1 cellular context compared by ENCODE assay signal in genomic region chr2:6914829-6915228, GRCh38.
TF ChIP-seq lines count a peak whose summit lies in the region.

No MANE protein-coding gene starts in this region.

TF ChIP-seq in IMR-90, 13 proteins besides CTCF, POLR2A, EP300 and RAD21:
- TF ChIP-seq NFE2L2 (IDR thresholded peaks at IDR 0.05; ENCODE audit: low read depth, low read length) (no peak), MXI1 (IDR thresholded peaks at IDR 0.05; ENCODE audit: borderline replicate concordance, low read depth, low read length) (no peak), FOS (IDR thresholded peaks at IDR 0.05; ENCODE audit: low read depth, low read length) (no peak), RCOR1 (IDR thresholded peaks at IDR 0.05; ENCODE audit: insufficient replicate concordance, low read length) (no peak), MAFK (IDR thresholded peaks at IDR 0.05; ENCODE audit: low read depth, low read length) (no peak), CEBPB (IDR thresholded peaks at IDR 0.05; ENCODE audit: low read depth, low read length) (no peak), ELK1 (IDR thresholded peaks at IDR 0.05; ENCODE audit: borderline replicate concordance, low read depth, low read length) (no peak), USF2 (IDR thresholded peaks at IDR 0.05; ENCODE audit: low read depth, low read length) (no peak), RFX5 (IDR thresholded peaks at IDR 0.05; ENCODE audit: low read depth, low read length) (no peak), SMC3 (IDR thresholded peaks at IDR 0.05; ENCODE audit: low read depth, low read length) (no peak), MAZ (IDR thresholded peaks at IDR 0.05; ENCODE audit: borderline replicate concordance, low read depth, low read length) (no peak), BHLHE40 (IDR thresholded peaks at IDR 0.05; ENCODE audit: low read depth, low read length) (no peak), CHD1 (IDR thresholded peaks at IDR 0.05; ENCODE audit: low read depth, low read length) (no peak)
TF ChIP-seq in IMR-90: peak in this region for 0.
